ENCODE assay signal across 26 cellular contexts in the genomic region with DNA sequence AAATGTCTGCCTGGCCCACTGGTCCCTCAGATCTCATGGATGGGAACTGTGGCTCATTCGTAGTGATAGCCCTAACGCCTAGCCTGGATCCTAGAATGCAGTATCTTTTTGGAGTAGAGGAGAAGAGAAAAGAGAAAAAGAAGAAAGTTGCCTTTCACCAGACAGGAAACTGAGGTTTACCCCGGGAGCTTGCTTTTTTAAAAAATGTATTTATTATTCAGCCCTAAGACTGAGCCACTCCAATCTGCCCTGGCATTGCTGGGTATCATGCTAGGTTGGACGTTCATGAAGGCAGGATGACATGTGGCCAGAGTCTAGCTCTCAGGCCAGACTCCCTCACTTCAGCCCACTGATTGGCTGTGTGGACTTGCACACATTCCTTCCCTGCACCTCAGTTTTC. TPM values are rescaled to one million over a fixed set of nuclear protein-coding genes. Genes with fewer than 3 reads are reported as not detected.
DNase-seq lines count a peak whose midpoint lies in the region; ATAC-seq and TF ChIP-seq lines count a peak whose summit lies in the region.
"Had no signal": no experiment of that assay in that cellular context is flagged by ENCODE, and none has a peak within 500 bp of the region (broad histone marks: within the 10 kb centered on the region; RNA-seq: fewer than 3 reads in every experiment).

No MANE protein-coding gene starts in this region.

- peaks cover 97% of the 10 kb centered on the region for H3K4me1 Mint-ChIP-seq in activated T-cell treated with anti-CD3 and anti-CD28 coated beads, Interleukin-2, amount 50 U/mL, for 72 hours (ENCODE audit: low read depth)
- H3K4me1 Mint-ChIP-seq in activated naive CD8-positive, alpha-beta T cell treated with anti-CD3 and anti-CD28 coated beads, Interleukin-2, amount 10 ng/mL, durations not matched to agents 7 days and 5 days = peaks cover 87% of the 10 kb centered on the region
- peaks cover 65% of the 10 kb centered on the region for H3K4me1 Mint-ChIP-seq in stimulated activated memory B cell treated with anti-CD40 and anti-IgM and Interleukin-4, amounts not matched to agents 10 μg/mL and 1 μg/mL and 100 μg/mL, for 72 hours
- H3K4me1 Mint-ChIP-seq in neural progenitor cell = peaks cover 10% of the 10 kb centered on the region

- no peaks in the 10 kb centered on the region for H3K79me2 ChIP-seq in neural progenitor cell (ENCODE audit: low read depth)

- POLR2A ChIA-PET in RWPE1 (lab: Yijun Ruan, JAX; ENCODE audit: low non-redundant PET) = no interaction called here
- POLR2A ChIA-PET in activated naive CD8-positive, alpha-beta T cell treated with anti-CD3 and anti-CD28 coated beads, Interleukin-2, amount 10 ng/mL, durations not matched to agents 7 days and 5 days (lab: Charles Lee) = interaction anchor here (0.6 to 9.7 kb wide), 7 partner anchors 11 to 1570 kb away, joined by 3 to 71 read pairs (median 7); a partner anchor contains a TSS

- H3K4me3 Mint-ChIP-seq in activated T-cell treated with anti-CD3 and anti-CD28 coated beads, Interleukin-2, amount 50 U/mL, for 72 hours = peak overlapping the region; percentile 36 to 42
- peak overlapping the region; percentile 74 for H3K4me3 Mint-ChIP-seq in activated naive CD8-positive, alpha-beta T cell treated with anti-CD3 and anti-CD28 coated beads, Interleukin-2, amount 10 ng/mL, durations not matched to agents 7 days and 5 days
- H3K4me3 Mint-ChIP-seq in stimulated activated memory B cell treated with anti-CD40 and anti-IgM and Interleukin-4, amounts not matched to agents 10 μg/mL and 1 μg/mL and 100 μg/mL, for 72 hours = no peak overlapping the region
- no peak overlapping the region for H3K4me3 Mint-ChIP-seq in neural progenitor cell
- H3K4me3 Mint-ChIP-seq: GM23338 had no signal

- no peak overlapping the region for H3K4me3 ChIP-seq in neural progenitor cell
- H3K4me3 ChIP-seq: GM23338, mucosa of descending colon, vagina had no signal

- H3K9me3 ChIP-seq in neural progenitor cell (ENCODE audit: low read depth) = no peaks in the 10 kb centered on the region
- H3K9me3 ChIP-seq: mucosa of descending colon, vagina had no signal

- no peaks in the 10 kb centered on the region for H4K20me1 ChIP-seq in neural progenitor cell (ENCODE audit: low read depth)

- no peaks in the 10 kb centered on the region for H3F3A ChIP-seq in neural progenitor cell (ENCODE audit: low read depth)

- no peak for ATAC-seq in activated T-cell treated with anti-CD3 and anti-CD28 coated beads, Interleukin-2, amount 50 U/mL, for 72 hours (replicated peaks in 1 of 2)
- ATAC-seq in activated naive CD8-positive, alpha-beta T cell treated with anti-CD3 and anti-CD28 coated beads, Interleukin-2, amount 10 ng/mL, durations not matched to agents 7 days and 5 days (ENCODE audit: low read depth) = no peak
- ATAC-seq in stimulated activated memory B cell treated with anti-CD40 and anti-IgM and Interleukin-4, amounts not matched to agents 10 μg/mL and 1 μg/mL and 100 μg/mL, for 72 hours = no peak
- no peak for ATAC-seq in GM18868 (IDR thresholded peaks at IDR 0.05; ENCODE audit: unreplicated experiment)
- ATAC-seq: GM23338, mucosa of descending colon had no signal

- TF ChIP-seq CTCF in RWPE1 (conservative IDR thresholded peaks at IDR 0.05; ENCODE audit: low read depth) (no peak), neural progenitor cell (IDR thresholded peaks at IDR 0.05) (no peak)

- H3K27ac ChIP-seq in RWPE1 (peak overlapping the region; percentile 88), neural progenitor cell (no peak overlapping the region)
- H3K27ac ChIP-seq: HL-60, vagina had no signal

- peak overlapping the region; percentile 41 for H3K27ac Mint-ChIP-seq in activated T-cell treated with anti-CD3 and anti-CD28 coated beads, Interleukin-2, amount 50 U/mL, for 72 hours
- peak overlapping the region; percentile 93 for H3K27ac Mint-ChIP-seq in activated naive CD8-positive, alpha-beta T cell treated with anti-CD3 and anti-CD28 coated beads, Interleukin-2, amount 10 ng/mL, durations not matched to agents 7 days and 5 days
- H3K27ac Mint-ChIP-seq in stimulated activated memory B cell treated with anti-CD40 and anti-IgM and Interleukin-4, amounts not matched to agents 10 μg/mL and 1 μg/mL and 100 μg/mL, for 72 hours = peak overlapping the region; percentile 4
- no peak overlapping the region for H3K27ac Mint-ChIP-seq in neural progenitor cell
- H3K27ac Mint-ChIP-seq: GM23338 had no signal

- no peaks in the 10 kb centered on the region for H3K27me3 ChIP-seq in neural progenitor cell
- H3K27me3 ChIP-seq: vagina had no signal

- peaks cover 7 to 9% of the 10 kb centered on the region in 2 donors for H3K36me3 Mint-ChIP-seq in activated T-cell treated with anti-CD3 and anti-CD28 coated beads, Interleukin-2, amount 50 U/mL, for 72 hours (ENCODE audit: insufficient read depth in 2 of 2)
- peaks cover 6% of the 10 kb centered on the region for H3K36me3 Mint-ChIP-seq in activated naive CD8-positive, alpha-beta T cell treated with anti-CD3 and anti-CD28 coated beads, Interleukin-2, amount 10 ng/mL, durations not matched to agents 7 days and 5 days
- no peaks in the 10 kb centered on the region for H3K36me3 Mint-ChIP-seq in stimulated activated memory B cell treated with anti-CD40 and anti-IgM and Interleukin-4, amounts not matched to agents 10 μg/mL and 1 μg/mL and 100 μg/mL, for 72 hours
- no peaks in the 10 kb centered on the region for H3K36me3 Mint-ChIP-seq in neural progenitor cell

- peaks cover 7% of the 10 kb centered on the region for H3K4me1 ChIP-seq in neural progenitor cell

- H3K4me2 ChIP-seq in neural progenitor cell = no peak overlapping the region
- H3K4me2 ChIP-seq: GM23338 had no signal

- no peak overlapping the region for H3K9ac ChIP-seq in neural progenitor cell

- H3K27me3 Mint-ChIP-seq in activated T-cell treated with anti-CD3 and anti-CD28 coated beads, Interleukin-2, amount 50 U/mL, for 72 hours (ENCODE audit: low read depth) = no peaks in the 10 kb centered on the region
- H3K27me3 Mint-ChIP-seq in activated naive CD8-positive, alpha-beta T cell treated with anti-CD3 and anti-CD28 coated beads, Interleukin-2, amount 10 ng/mL, durations not matched to agents 7 days and 5 days = no peaks in the 10 kb centered on the region
- no peaks in the 10 kb centered on the region for H3K27me3 Mint-ChIP-seq in stimulated activated memory B cell treated with anti-CD40 and anti-IgM and Interleukin-4, amounts not matched to agents 10 μg/mL and 1 μg/mL and 100 μg/mL, for 72 hours
- H3K27me3 Mint-ChIP-seq in neural progenitor cell (ENCODE audit: insufficient read depth, low read depth) = no peaks in the 10 kb centered on the region

- no peaks in the 10 kb centered on the region for H3K36me3 ChIP-seq in neural progenitor cell
- H3K36me3 ChIP-seq: vagina had no signal

- DNase-seq in activated T-cell treated with anti-CD3 and anti-CD28 coated beads, Interleukin-2, amount 50 U/mL, for 72 hours = no peak
- no peak for DNase-seq in activated T-cell treated with anti-CD3 and anti-CD28 coated beads, Interleukin-2, amount 50 U/mL, for 1 hour
- DNase-seq in RWPE1 (ENCODE audit: low spot score) (no peak), DMS153 (lab: John Stamatoyannopoulos, UW) (no peak), neural progenitor cell (ENCODE audit: low spot score) (no peak)
- no peak for DNase-seq in activated naive CD8-positive, alpha-beta T cell treated with anti-CD3 and anti-CD28 coated beads, Interleukin-2, amount 10 ng/mL, durations not matched to agents 7 days and 5 days
- DNase-seq: ACHN; activated effector memory CD4-positive, alpha-beta T cell treated with Interleukin-2 at 50 U/mL for 16 hours; erythroblast; foreskin melanocyte; GF-D8; hippocampal formation; IMR-90; islet precursor cell; NCI-H1436 treated with DMSO at 0.1 percent for 48 hours; NCI-H2171; occipital lobe; stimulated activated CD4-positive, alpha-beta T cell treated with anti-CD3 and anti-CD28 coated beads, Interleukin-4, amount 100 ng/mL, for 24 hours had no signal

- peaks cover 0 to 4% of the 10 kb centered on the region in 2 donors for H3K9me3 Mint-ChIP-seq in activated T-cell treated with anti-CD3 and anti-CD28 coated beads, Interleukin-2, amount 50 U/mL, for 72 hours
- H3K9me3 Mint-ChIP-seq in activated naive CD8-positive, alpha-beta T cell treated with anti-CD3 and anti-CD28 coated beads, Interleukin-2, amount 10 ng/mL, durations not matched to agents 7 days and 5 days = no peaks in the 10 kb centered on the region
- H3K9me3 Mint-ChIP-seq in stimulated activated memory B cell treated with anti-CD40 and anti-IgM and Interleukin-4, amounts not matched to agents 10 μg/mL and 1 μg/mL and 100 μg/mL, for 72 hours = no peaks in the 10 kb centered on the region
- H3K9me3 Mint-ChIP-seq in neural progenitor cell = no peaks in the 10 kb centered on the region
- H3K9me3 Mint-ChIP-seq: GM23338 had no signal

- no peak overlapping the region for H2AFZ ChIP-seq in neural progenitor cell (replicated peaks)
- H2AFZ ChIP-seq: GM23338 had no signal

- CTCF ChIA-PET in RWPE1 (lab: Yijun Ruan, JAX) = no interaction called here

RNA-seq across cellular contexts. Expression of a gene that starts 21.5 kb away (rescaled TPM):
- total RNA-seq in activated T-cell treated with anti-CD3 and anti-CD28 coated beads, Interleukin-2, amount 50 U/mL, for 72 hours = under 1 TPM; 0.35 to 0.43 TPM
- under 1 TPM; 0.17 to 0.30 TPM for total RNA-seq in activated naive CD8-positive, alpha-beta T cell treated with anti-CD3 and anti-CD28 coated beads, Interleukin-2, amount 10 ng/mL, durations not matched to agents 7 days and 5 days
- total RNA-seq in neural progenitor cell (ENCODE audit: low replicate concordance) = 0.39 and 1.5 TPM in 2 replicates
- total RNA-seq: astrocyte, renal cortical epithelial cell had no signal

RNA-seq across cellular contexts. Expression of a gene that starts 32.3 kb away (rescaled TPM):
- total RNA-seq in activated T-cell treated with anti-CD3 and anti-CD28 coated beads, Interleukin-2, amount 50 U/mL, for 72 hours = 10 to 100 TPM; 70.1 to 70.5 TPM
- total RNA-seq in activated naive CD8-positive, alpha-beta T cell treated with anti-CD3 and anti-CD28 coated beads, Interleukin-2, amount 10 ng/mL, durations not matched to agents 7 days and 5 days = 100 to 1,000 TPM; 124 to 125 TPM
- 0.46 TPM in 1 of 2 replicates, not detected in the other for total RNA-seq in neural progenitor cell (ENCODE audit: low replicate concordance)

Comparison
In these comparisons a context has a peak if more than half of its experiments do, and no peak if none do; other contexts are left out.
1. H3K4me3 Mint-ChIP-seq: peak in activated T-cell treated with anti-CD3 and anti-CD28 coated beads, Interleukin-2, amount 50 U/mL, for 72 hours (2 of 2) and activated naive CD8-positive, alpha-beta T cell treated with anti-CD3 and anti-CD28 coated beads, Interleukin-2, amount 10 ng/mL, durations not matched to agents 7 days and 5 days (single experiment); none in stimulated activated memory B cell treated with anti-CD40 and anti-IgM and Interleukin-4, amounts not matched to agents 10 μg/mL and 1 μg/mL and 100 μg/mL, for 72 hours (single experiment) and neural progenitor cell (single experiment).
2. RNA of a gene that starts 32.3 kb away (total RNA-seq): 124 to 125 TPM in activated naive CD8-positive, alpha-beta T cell treated with anti-CD3 and anti-CD28 coated beads, Interleukin-2, amount 10 ng/mL, durations not matched to agents 7 days and 5 days and 70.1 to 70.5 TPM in activated T-cell treated with anti-CD3 and anti-CD28 coated beads, Interleukin-2, amount 50 U/mL, for 72 hours; 0.46 TPM in neural progenitor cell; every median in the first group is over 10 times any median in the second.